Comparison of ENCODE assay signal across 31 cellular contexts in the genomic region with DNA sequence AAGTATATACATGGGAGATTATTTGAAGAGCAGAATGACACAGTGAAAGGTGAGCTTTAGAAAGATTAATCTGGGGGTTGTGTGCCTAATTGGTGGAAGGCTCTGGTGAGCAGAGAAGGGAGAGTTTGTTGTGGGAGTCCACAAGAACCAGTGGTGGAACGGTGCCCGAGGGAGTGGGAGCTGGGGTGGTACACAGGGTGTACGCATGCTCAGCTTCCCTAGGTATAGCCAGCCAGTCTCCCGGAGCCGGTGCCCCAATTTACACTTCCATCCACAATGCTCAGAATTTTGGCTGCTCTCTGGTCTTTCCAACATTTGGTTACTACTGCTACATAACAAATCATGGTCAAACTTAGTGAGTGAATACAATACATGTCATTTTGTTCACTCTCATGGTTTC.
"Had no signal": no experiment of that assay in that cellular context is flagged by ENCODE, and none has a peak within 500 bp of the region (broad histone marks: within the 10 kb centered on the region; RNA-seq: fewer than 3 reads in every experiment).

No MANE protein-coding gene starts in this region.

- ATAC-seq: activated CD4-positive, CD25-positive, alpha-beta regulatory T cell treated with anti-CD3 and anti-CD28 coated beads, Interleukin-2, amount 50 U/mL, for 24 hours; activated CD8-positive, alpha-beta T cell treated with anti-CD3 and anti-CD28 coated beads for 36 hours; activated T-cell treated with anti-CD3 and anti-CD28 coated beads, Interleukin-2, amount 50 U/mL, for 4 hours; activated T-helper 17 cell treated with anti-CD3 and anti-CD28 coated beads, Interleukin-2, amount 50 U/mL, for 72 hours; T-helper 17 cell had no signal

- FAIRE-seq: astrocyte, colon, endometrium, endothelial cell of umbilical vein, frontal cortex had no signal

- H3K4me1 Mint-ChIP-seq: activated B cell treated with CpG ODN at 0.5 μM for 24 hours; activated T-helper 17 cell treated with anti-CD3 and anti-CD28 coated beads, Interleukin-2, amount 50 U/mL, for 72 hours; T-helper 17 cell had no signal

- H3K27ac ChIP-seq: brain microvascular endothelial cell, epithelial cell of prostate, WERI-Rb-1 had no signal

- H3K27me3 ChIP-seq: brain microvascular endothelial cell had no signal

- H3K36me3 Mint-ChIP-seq: activated naive CD8-positive, alpha-beta T cell had no signal

- H3K27ac Mint-ChIP-seq: activated B cell treated with CpG ODN at 0.5 μM for 24 hours; activated CD8-positive, alpha-beta T cell treated with anti-CD3 and anti-CD28 coated beads for 36 hours; activated naive CD8-positive, alpha-beta T cell; activated T-helper 17 cell treated with anti-CD3 and anti-CD28 coated beads, Interleukin-2, amount 50 U/mL, for 72 hours; T-helper 17 cell; T-helper 2 cell treated with Interferon-gamma antibody and Interleukin-4, amounts not matched to agents 5 μg/mL and 100 μg/mL, for 36 hours had no signal

- H3K4me3 Mint-ChIP-seq: activated B cell treated with CpG ODN at 0.5 μM for 24 hours; activated CD8-positive, alpha-beta T cell treated with anti-CD3 and anti-CD28 coated beads for 36 hours; activated naive CD8-positive, alpha-beta T cell; activated T-cell treated with anti-CD3 and anti-CD28 coated beads, Interleukin-2, amount 50 U/mL, for 4 hours; activated T-helper 17 cell treated with anti-CD3 and anti-CD28 coated beads, Interleukin-2, amount 50 U/mL, for 72 hours; T-helper 17 cell; T-helper 2 cell treated with Interferon-gamma antibody and Interleukin-4, amounts not matched to agents 5 μg/mL and 100 μg/mL, for 36 hours had no signal

- H3K36me3 ChIP-seq: brain microvascular endothelial cell, WERI-Rb-1 had no signal

- DNase-seq: activated B cell treated with CpG ODN at 0.5 μM for 24 hours; activated CD4-positive, alpha-beta T cell treated with anti-CD3 and anti-CD28 coated beads for 48 hours; activated CD4-positive, alpha-beta T cell treated with anti-CD3 and anti-CD28 coated beads, Interleukin-2, amount 50 U/mL, for 1 hour; activated CD4-positive, alpha-beta T cell treated with anti-CD3 and anti-CD28 coated beads, Interleukin-2, amount 50 U/mL, for 48 hours; activated CD8-positive, alpha-beta memory T cell treated with anti-CD3 and anti-CD28 coated beads for 24 hours; activated CD8-positive, alpha-beta T cell treated with anti-CD3 and anti-CD28 coated beads for 36 hours; activated effector memory CD4-positive, alpha-beta T cell treated with Interleukin-2 at 50 U/mL for 16 hours; activated gamma-delta T cell treated with Interleukin-2 at 50 U/mL for 16 hours; activated naive CD4-positive, alpha-beta T cell treated with anti-CD3 and anti-CD28 coated beads, Interleukin-2, amount 50 U/mL, for 16 hours; activated naive CD4-positive, alpha-beta T cell treated with Interleukin-2 at 50 U/mL for 16 hours; activated T-cell treated with anti-CD3 and anti-CD28 coated beads, Interleukin-2, amount 50 U/mL, for 4 hours; amniotic stem cell; anterior cingulate cortex; brain microvascular endothelial cell; cortex of kidney; effector CD8-positive, alpha-beta T cell; foreskin fibroblast; T-helper 1 cell; T-helper 17 cell; T1000; WERI-Rb-1 had no signal
